20 cellular contexts compared by ENCODE assay signal in the genomic region with DNA sequence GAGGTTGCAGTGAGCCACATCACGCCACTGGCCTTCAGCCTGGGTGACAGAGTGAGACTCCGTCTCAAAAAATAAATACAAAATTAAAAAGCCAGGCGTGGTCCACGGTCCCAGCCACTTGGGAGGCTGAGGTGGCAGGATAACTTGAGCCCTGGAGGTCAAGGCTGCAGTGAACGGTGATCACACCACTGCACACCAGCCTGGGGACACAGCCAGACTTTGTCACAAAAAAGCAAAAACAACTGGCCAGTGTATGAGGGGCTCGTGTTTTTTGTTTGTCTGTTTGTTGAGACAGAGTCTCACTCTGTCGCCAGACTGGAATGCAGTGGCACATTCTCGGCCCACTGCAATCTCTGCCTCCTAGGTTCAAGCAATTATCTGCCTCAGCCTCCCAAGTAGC. TPM values are rescaled to one million over a fixed set of nuclear protein-coding genes. Genes with fewer than 3 reads are reported as not detected.
DNase-seq lines count a peak whose midpoint lies in the region; ATAC-seq, FAIRE-seq and TF ChIP-seq lines count a peak whose summit lies in the region.
"Had no signal": no experiment of that assay in that cellular context is flagged by ENCODE, and none has a peak within 500 bp of the region (broad histone marks: within the 10 kb centered on the region; RNA-seq: fewer than 3 reads in every experiment).

No MANE protein-coding gene starts in this region.

- H3K4me1 ChIP-seq in A549 (peaks cover 43% of the 10 kb centered on the region), PC-9 (replicated peaks; ENCODE audit: insufficient read depth) (peaks cover 31% of the 10 kb centered on the region), sigmoid colon (peaks cover 3 to 32% (median 25%) of the 10 kb centered on the region in 4 donors)
- H3K4me1 ChIP-seq: HAP-1 had no signal

- intact Hi-C loops in PC-9 (cut with micrococcal nuclease; ENCODE audit: unreplicated experiment), result loop anchor here (2.0 kb wide), 1 partner anchor 163 kb away; a partner anchor contains a TSS
- intact Hi-C loops in sigmoid colon (cut with DNase I), result loop anchor here (2.0 kb wide), 1 partner anchor 59 kb away; no protein-coding TSS in a partner anchor

- TF ChIP-seq CTCF in A549 (IDR thresholded peaks at IDR 0.05) (no peak), PC-9 (conservative IDR thresholded peaks at IDR 0.05) (no peak), sigmoid colon (IDR thresholded peaks at IDR 0.05) (no peak)

- H3K79me2 ChIP-seq in PC-9 (ENCODE audit: low read depth), result peaks cover 30% of the 10 kb centered on the region

- H3K27ac ChIP-seq in A549 (peak overlapping the region; percentile 91 to 95; a peak in 4 of 6 replicates), PC-9 (no peak overlapping the region), sigmoid colon (peak overlapping the region in 3 of 4 donors; percentile 86 to 94 (median 92))

- DNase-seq in A549 (ENCODE audit: low read depth in 1 of 2, low spot score in 1 of 2) (no peak), PC-9 (no peak), islet precursor cell (peak; percentile 67), sigmoid colon (no peak), NCI-H128 (lab: John Stamatoyannopoulos, UW; ENCODE audit: unreplicated experiment) (no peak)
- DNase-seq: activated CD8-positive, alpha-beta T cell treated with anti-CD3 and anti-CD28 coated beads, Interleukin-2, amount 10 ng/mL, durations not matched to agents 7 days and 5 days; activated naive CD8-positive, alpha-beta T cell treated with anti-CD3 and anti-CD28 coated beads for 36 hours; activated T-cell treated with anti-CD3 and anti-CD28 coated beads, Interleukin-2, amount 50 U/mL, for 48 hours; CD8-positive, alpha-beta T cell; DMS79; left lung; MV-4-11; NCI-H2081; SIG-M5; stimulated activated CD4-positive, alpha-beta T cell treated with anti-CD3 and anti-CD28 coated beads, Interleukin-2, amount 100 ng/mL, for 48 hours had no signal

- ATAC-seq in A549 (no peak), GM21619 (IDR thresholded peaks at IDR 0.05; ENCODE audit: unreplicated experiment) (no peak), HG02642 (IDR thresholded peaks at IDR 0.05; ENCODE audit: poor library complexity, unreplicated experiment) (no peak), HG02885 (IDR thresholded peaks at IDR 0.05; ENCODE audit: poor library complexity, unreplicated experiment) (no peak)
- ATAC-seq: CD8-positive, alpha-beta T cell; mucosa of descending colon had no signal

- H3K4me2 ChIP-seq in A549 (peak overlapping the region; percentile 93; the same call in 1 of the 3 replicates), PC-9 (peak overlapping the region; percentile 64; the same call in 1 of the 2 replicates)

- TF ChIP-seq EP300 in A549 (IDR thresholded peaks at IDR 0.05) (no peak), sigmoid colon (IDR thresholded peaks at IDR 0.05) (no peak)

- H3K36me3 ChIP-seq in PC-9 (ENCODE audit: low read depth) (peaks cover 7% of the 10 kb centered on the region; the same call in 1 of the 2 replicates), sigmoid colon (peaks cover 0 to 20% (median 0%) of the 10 kb centered on the region in 4 donors)
- H3K36me3 ChIP-seq: HAP-1 had no signal

- H3K27me3 ChIP-seq in PC-9 (ENCODE audit: insufficient read depth, low read depth) (no peaks in the 10 kb centered on the region), sigmoid colon (no peaks in the 10 kb centered on the region)
- H3K27me3 ChIP-seq: left lung had no signal

- TF ChIP-seq POLR2A in A549 (IDR thresholded peaks at IDR 0.05; ENCODE audit: low read length) (no peak), sigmoid colon (IDR thresholded peaks at IDR 0.05) (no peak)

- no peaks in the 10 kb centered on the region for H3K9me2 ChIP-seq in PC-9 (ENCODE audit: insufficient read depth)

- TF ChIP-seq RAD21 in A549 (conservative IDR thresholded peaks at IDR 0.05 in 1 of 2, IDR thresholded peaks at IDR 0.05 in 1 of 2), result no peak

- CTCF ChIA-PET in A549 (lab: Yijun Ruan, JAX) (interaction anchor here (0.9 to 10.2 kb wide), 4 partner anchors 16 to 142 kb away, joined by 3 to 132 read pairs (median 21); a partner anchor contains a TSS), PC-9 (lab: Charles Lee) (interaction anchor here (2.0 kb wide), 1 partner anchor 59 kb away, joined by 7 read pairs; no protein-coding TSS in a partner anchor)

- no TSS peak for BruUV-seq in PC-9 (replicated peaks; lab: Mats Ljungman, UMichigan)

- no peaks in the 10 kb centered on the region for H3K9me3 ChIP-seq in A549
- H3K9me3 ChIP-seq in PC-9 (ENCODE audit: insufficient read depth, low read depth), result no peaks in the 10 kb centered on the region
- H3K9me3 ChIP-seq in sigmoid colon, result no peaks in the 10 kb centered on the region
- H3K9me3 ChIP-seq: HAP-1, left lung, mucosa of descending colon had no signal

- H2AFZ ChIP-seq in PC-9, result no peak overlapping the region

- 92% methylated on average over 8 of the region's 8 CpGs for WGBS in A549 (ENCODE audit: missing lambda C conversion rate)
- 87 to 89% methylated on average over 8 of the region's 8 CpGs for whole genome bisulfite sequencing in sigmoid colon, 2 donors

- POLR2A ChIA-PET in A549 (lab: Yijun Ruan, JAX) (interaction anchor here (1.2 to 2.3 kb wide), 2 partner anchors 59 kb away, joined by 5 to 57 read pairs; no protein-coding TSS in a partner anchor), PC-9 (lab: Charles Lee; ENCODE audit: unreplicated experiment) (no interaction called here)

- FAIRE-seq in A549 (lab: Jason Lieb, UNC), result no peak

- H3K4me3 ChIP-seq in A549, result no peak overlapping the region
- H3K4me3 ChIP-seq in PC-9, result no peak overlapping the region
- no peak overlapping the region for H3K4me3 ChIP-seq in sigmoid colon
- H3K4me3 ChIP-seq: HAP-1 had no signal

- peaks cover 25% of the 10 kb centered on the region; the same call in 1 of the 2 replicates for H3F3A ChIP-seq in PC-9 (ENCODE audit: insufficient read depth, low read depth)

- peaks cover 13% of the 10 kb centered on the region; the same call in 1 of the 2 replicates for H4K20me1 ChIP-seq in PC-9 (ENCODE audit: insufficient read depth)

TF ChIP-seq in A549, 52 proteins besides CTCF, POLR2A, EP300 and RAD21:
- TF ChIP-seq EHF (CRISPR knock-in tag; IDR thresholded peaks at IDR 0.05) (no peak), TFCP2L1 (CRISPR knock-in tag; IDR thresholded peaks at IDR 0.05) (no peak), JUNB (IDR thresholded peaks at IDR 0.05) (no peak), TP53 (CRISPR knock-in tag; IDR thresholded peaks at IDR 0.05) (no peak)

RNA-seq across cellular contexts. Expression of a gene that starts 1.2 kb away (rescaled TPM):
- polyA plus RNA-seq in A549 (2011; rRNA removed) (2,851 and 4,311 TPM in 2 replicates), A549 (2017; fragmentation: RNase III; extraction: RNeasy Plus Mini Kit Qiagen cat#74134 plus additional on column Dnase treatment) (2,383 to 2,467 TPM (median 2,404 TPM) in 3 replicates), sigmoid colon (1,000 to 10,000 TPM in 2 of 3 donors, 100 to 1,000 TPM in 1; 939 to 2,667 (median 2,288) TPM)
- 3,984 and 4,472 TPM in 2 replicates for polyA plus RNA-seq in A549 (2012; cell fraction: cytosol; rRNA removed)
- 2,091 and 2,511 TPM in 2 replicates for polyA plus RNA-seq in A549 (2012; cell fraction: nucleus; rRNA removed)
- polyA minus RNA-seq in A549 (2011; rRNA and poly(A)+ RNA removed), result 2,750 and 3,886 TPM in 2 replicates
- total RNA-seq in PC-9 (2021) (2,044 and 2,361 TPM in 2 replicates), sigmoid colon (1,000 to 10,000 TPM in 3 of 4 donors, 100 to 1,000 TPM in 1; 892 to 1,272 (median 1,168) TPM)

RNA-seq across cellular contexts. Expression of a gene that starts 26.4 kb away (rescaled TPM):
- polyA plus RNA-seq in A549 (2011; rRNA removed) (191 and 202 TPM in 2 replicates), A549 (2017; fragmentation: RNase III; extraction: RNeasy Plus Mini Kit Qiagen cat#74134 plus additional on column Dnase treatment) (106 to 114 TPM (median 112 TPM) in 3 replicates), sigmoid colon (10 to 100 TPM; 42.3 to 62.5 (median 57.6) TPM)
- polyA plus RNA-seq in A549 (2012; cell fraction: cytosol; rRNA removed), result 205 and 246 TPM in 2 replicates
- polyA plus RNA-seq in A549 (2012; cell fraction: nucleus; rRNA removed), result 138 and 220 TPM in 2 replicates
- polyA minus RNA-seq in A549 (2011; rRNA and poly(A)+ RNA removed), result 82.3 and 91.1 TPM in 2 replicates
- total RNA-seq in PC-9 (2021) (12.6 and 18.1 TPM in 2 replicates), sigmoid colon (10 to 100 TPM; 12.8 to 23.8 (median 18.2) TPM)

RNA-seq across cellular contexts. Expression of a gene that starts 35.7 kb away (rescaled TPM):
- polyA plus RNA-seq in A549 (2011; rRNA removed) (0.31 and 0.60 TPM in 2 replicates), A549 (2017; fragmentation: RNase III; extraction: RNeasy Plus Mini Kit Qiagen cat#74134 plus additional on column Dnase treatment) (0.35 to 0.62 TPM (median 0.61 TPM) in 3 replicates), sigmoid colon (10 to 100 TPM in 1 of 3 donors, 1 to 10 TPM in 2; 3.7 to 13.4 (median 5.4) TPM)
- 0.87 and 1.1 TPM in 2 replicates for polyA plus RNA-seq in A549 (2012; cell fraction: cytosol; rRNA removed)
- 0.86 and 1.7 TPM in 2 replicates for polyA plus RNA-seq in A549 (2012; cell fraction: nucleus; rRNA removed)
- polyA minus RNA-seq in A549 (2011; rRNA and poly(A)+ RNA removed), result 0.37 and 0.73 TPM in 2 replicates
- total RNA-seq in PC-9 (2021) (3.1 and 5.3 TPM in 2 replicates), sigmoid colon (10 to 100 TPM in 2 of 4 donors, 1 to 10 TPM in 2; 9.1 to 14.0 (median 10.6) TPM)
